In genomic region chr19:858868-859843, GRCh38 we compare ENCODE assay signal across 9 cellular contexts. TPM values are rescaled to one million over a fixed set of nuclear protein-coding genes. Genes with fewer than 3 reads are reported as not detected.
DNase-seq lines count a peak whose midpoint lies in the region; ATAC-seq and TF ChIP-seq lines count a peak whose summit lies in the region.
"Had no signal": no experiment of that assay in that cellular context is flagged by ENCODE, and none has a peak within 500 bp of the region (broad histone marks: within the 10 kb centered on the region; RNA-seq: fewer than 3 reads in every experiment).

Gene CFD (plus strand): TSS chr19:859664. CDS start chr19:859690, 26 bp downstream.

- peak within 1 kb of the TSS; percentile 58 to 77 for H3K4me3 ChIP-seq in mesenchymal stem cell (ENCODE audit: insufficient read depth in 1 of 2, low read depth in 1 of 2, low read length in 2 of 2)
- H3K4me3 ChIP-seq in upper lobe of right lung = peak within 1 kb of the TSS; percentile 55

- no peak within 1 kb of the TSS for H2BK12ac ChIP-seq in mesenchymal stem cell (ENCODE audit: low read length in 2 of 2)

- no peak within 1 kb of the TSS for H3K14ac ChIP-seq in mesenchymal stem cell (ENCODE audit: low read length in 2 of 2)

- H3K27me3 ChIP-seq in mesenchymal stem cell (ENCODE audit: control insufficient read depth in 1 of 2, insufficient read depth in 1 of 2, low read length in 2 of 2) (no peaks in the 10 kb centered on the region), upper lobe of right lung (no peaks in the 10 kb centered on the region)

- H3K9me3 Mint-ChIP-seq in activated naive CD4-positive, alpha-beta T cell treated with anti-CD3 and anti-CD28 coated beads, Interleukin-2, amount 50 U/mL, for 24 hours = no peaks in the 10 kb centered on the region
- H3K9me3 Mint-ChIP-seq in chondrocyte (ENCODE audit: low read depth) = no peaks in the 10 kb centered on the region

- TF ChIP-seq CTCF in chondrocyte (IDR thresholded peaks at IDR 0.05) (no peak), upper lobe of right lung (IDR thresholded peaks at IDR 0.05) (no peak)

- H3K4me3 Mint-ChIP-seq in activated naive CD4-positive, alpha-beta T cell treated with anti-CD3 and anti-CD28 coated beads, Interleukin-2, amount 50 U/mL, for 24 hours = no peak within 1 kb of the TSS
- H3K4me3 Mint-ChIP-seq in chondrocyte (ENCODE audit: unreplicated experiment) = peak within 1 kb of the TSS; percentile 33

- no peak within 1 kb of the TSS for H2BK5ac ChIP-seq in mesenchymal stem cell (ENCODE audit: low read depth, low read length, poor library complexity, severe bottlenecking)

- peak within 1 kb of the TSS; percentile 78 for H3K9ac ChIP-seq in mesenchymal stem cell (ENCODE audit: low read length)

- H3K9me3 ChIP-seq in mesenchymal stem cell (ENCODE audit: control insufficient read depth, low read length) = no peaks in the 10 kb centered on the region
- no peaks in the 10 kb centered on the region for H3K9me3 ChIP-seq in upper lobe of right lung

- intact Hi-C loops in upper lobe of right lung (cut with DNase I) = loop anchor here (5.0 to 10.0 kb wide), 2 partner anchors 58 to 94 kb away; partner anchors contain the start of gene KISS1R

- no peak within 1 kb of the TSS for H3K4ac ChIP-seq in mesenchymal stem cell (ENCODE audit: low read depth in 1 of 2, low read length in 2 of 2)

- H2AFZ ChIP-seq in mesenchymal stem cell (ENCODE audit: low read depth, low read length) = no peak within 1 kb of the TSS

- peak within 1 kb of the TSS; percentile 41 for H3K27ac Mint-ChIP-seq in activated naive CD4-positive, alpha-beta T cell treated with anti-CD3 and anti-CD28 coated beads, Interleukin-2, amount 50 U/mL, for 24 hours
- no peak within 1 kb of the TSS for H3K27ac Mint-ChIP-seq in chondrocyte (ENCODE audit: unreplicated experiment)

- H4K8ac ChIP-seq in mesenchymal stem cell (ENCODE audit: low read length) = no peak within 1 kb of the TSS

- WGBS in mesenchymal stem cell = 73% methylated on average over 16 of the region's 24 CpGs

- H3K4me1 ChIP-seq in mesenchymal stem cell (ENCODE audit: control insufficient read depth, insufficient read depth, low read depth, low read length) (peaks cover 30% of the 10 kb centered on the region), upper lobe of right lung (peaks cover 14% of the 10 kb centered on the region)

- DNase-seq in activated naive CD4-positive, alpha-beta T cell treated with Interleukin-2 at 50 U/mL for 16 hours = no peak
- DNase-seq in chondrocyte (ENCODE audit: low spot score) (no peak), mesenchymal stem cell (no peak), upper lobe of right lung (peak; percentile 82), G401 (ENCODE audit: low spot score) (no peak), COLO668 (lab: John Stamatoyannopoulos, UW; ENCODE audit: unreplicated experiment) (no peak), NCI-H1105 (lab: John Stamatoyannopoulos, UW) (no peak)
- DNase-seq: NCI-H2227 treated with DMSO at 0.1 percent for 48 hours had no signal

- H3K27ac ChIP-seq in mesenchymal stem cell (ENCODE audit: low read length, poor library complexity, severe bottlenecking) (no peak within 1 kb of the TSS), upper lobe of right lung (peak within 1 kb of the TSS; percentile 72)

- peak within 1 kb of the TSS; percentile 36 for H2AK5ac ChIP-seq in mesenchymal stem cell (ENCODE audit: low read length, severe bottlenecking)

- H4K91ac ChIP-seq in mesenchymal stem cell (ENCODE audit: low read length) = peak within 1 kb of the TSS; percentile 14

- H3K4me1 Mint-ChIP-seq in activated naive CD4-positive, alpha-beta T cell treated with anti-CD3 and anti-CD28 coated beads, Interleukin-2, amount 50 U/mL, for 24 hours = peaks cover 19% of the 10 kb centered on the region
- H3K4me1 Mint-ChIP-seq in chondrocyte (ENCODE audit: low read depth) = peaks cover 11% of the 10 kb centered on the region

- H3K36me3 ChIP-seq in mesenchymal stem cell (ENCODE audit: control insufficient read depth in 1 of 2, insufficient read depth in 2 of 2, low read depth in 1 of 2, low read length in 2 of 2) (peaks cover 0 to 3% of the 10 kb centered on the region in 2 experiments), upper lobe of right lung (no peaks in the 10 kb centered on the region)

- no peak within 1 kb of the TSS for H3K23ac ChIP-seq in mesenchymal stem cell (ENCODE audit: low read length in 2 of 2)

- peak; percentile 19 for ATAC-seq in upper lobe of right lung

- H3K79me1 ChIP-seq in mesenchymal stem cell (replicated peaks; ENCODE audit: low read length, poor library complexity, severe bottlenecking) = no peaks in the 10 kb centered on the region

- peaks cover 1% of the 10 kb centered on the region for H3K27me3 Mint-ChIP-seq in activated naive CD4-positive, alpha-beta T cell treated with anti-CD3 and anti-CD28 coated beads, Interleukin-2, amount 50 U/mL, for 24 hours
- no peaks in the 10 kb centered on the region for H3K27me3 Mint-ChIP-seq in chondrocyte (ENCODE audit: low read depth)

- no peak within 1 kb of the TSS for H2BK120ac ChIP-seq in mesenchymal stem cell (ENCODE audit: low read depth, low read length)

- peak within 1 kb of the TSS; percentile 94 for H3K4me2 ChIP-seq in mesenchymal stem cell (ENCODE audit: low read length, poor library complexity, severe bottlenecking)

- peak within 1 kb of the TSS; percentile 48 for H2BK15ac ChIP-seq in mesenchymal stem cell (ENCODE audit: low read depth, poor library complexity, severe bottlenecking)

- in situ Hi-C loops in G401 (cut with HindIII; ENCODE audit: low sequenced_read_pairs) = no loop called here

- no peaks in the 10 kb centered on the region for H3K36me3 Mint-ChIP-seq in activated naive CD4-positive, alpha-beta T cell treated with anti-CD3 and anti-CD28 coated beads, Interleukin-2, amount 50 U/mL, for 24 hours
- H3K36me3 Mint-ChIP-seq in chondrocyte (ENCODE audit: low read depth) = no peaks in the 10 kb centered on the region

- H3K18ac ChIP-seq in mesenchymal stem cell (ENCODE audit: low read depth in 1 of 2, low read length in 2 of 2) = no peak within 1 kb of the TSS

RNA-seq across cellular contexts. Expression of gene CFD, which starts in this region (rescaled TPM):
- total RNA-seq in chondrocyte (1.1 to 17.9 TPM (median 1.8 TPM) in 3 replicates), upper lobe of right lung (153 TPM)
- polyA plus RNA-seq in mesenchymal stem cell (2013, experiment 1 of 2) = 0.30 TPM
- polyA plus RNA-seq in mesenchymal stem cell (2013, experiment 2 of 2) = 0.51 TPM
- 3.6 and 6.1 TPM in 2 replicates for total RNA-seq in G401 (2014; rRNA removed; shearing (Covaris generic))
